ENCODE assay signal across 23 cellular contexts in the genomic region with DNA sequence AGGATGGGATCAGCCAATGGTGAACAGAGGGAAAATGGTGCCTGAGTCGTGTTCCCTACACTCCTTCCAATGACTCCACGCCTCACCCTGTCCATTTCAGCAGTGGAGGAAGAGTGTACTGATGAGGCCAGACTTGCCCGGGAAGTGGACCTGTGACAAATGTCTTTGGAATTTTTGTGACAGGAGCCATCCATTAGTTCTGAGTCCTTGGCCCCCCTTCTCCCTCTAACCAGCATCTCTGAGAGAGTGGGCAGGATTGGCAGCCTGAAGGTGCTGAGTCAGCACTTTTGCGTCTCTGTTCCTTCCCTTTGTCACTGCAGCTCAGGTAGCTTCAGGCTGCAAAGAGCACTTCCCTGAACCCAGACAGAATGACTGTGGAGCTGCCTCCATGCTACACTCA. TPM values are rescaled to one million over a fixed set of nuclear protein-coding genes. Genes with fewer than 3 reads are reported as not detected.
A peak's percentile ranks its signal among the peaks of the same experiment; 100 is the strongest.
DNase-seq lines count a peak whose midpoint lies in the region; TF ChIP-seq lines count a peak whose summit lies in the region.
"Had no signal": no experiment of that assay in that cellular context is flagged by ENCODE, and none has a peak within 500 bp of the region (broad histone marks: within the 10 kb centered on the region; RNA-seq: fewer than 3 reads in every experiment).

No MANE protein-coding gene starts in this region.

- TF ChIP-seq CTCF in coronary artery (IDR thresholded peaks at IDR 0.05) (no peak), GM13977 (IDR thresholded peaks at IDR 0.05; ENCODE audit: extremely low read depth, insufficient read depth, missing control alignments) (no peak)

- in situ Hi-C loops in GM13977 (cut with MboI; ENCODE audit: low pct_unique_long_range_greater_than_20kb, low sequenced_read_pairs, unreplicated experiment), result no loop called here

- peak; percentile 64 for DNase-seq in ELR (ENCODE audit: low read depth)
- peak; percentile 35 for DNase-seq in LoVo (ENCODE audit: low spot score)
- DNase-seq in coronary artery (ENCODE audit: low spot score), result peak; percentile 31
- DNase-seq in retina, result peak; percentile 55
- DNase-seq in NCI-H69 (lab: John Stamatoyannopoulos, UW), result no peak
- no peak for DNase-seq in activated CD4-positive, alpha-beta T cell treated with anti-CD3 and anti-CD28 coated beads for 4 hours
- no peak for DNase-seq in cerebellum (ENCODE audit: low spot score)
- no peak for DNase-seq in GM13977 (ENCODE audit: low spot score)
- DNase-seq: activated CD8-positive, alpha-beta T cell treated with anti-CD3 and anti-CD28 coated beads for 36 hours; activated T-cell treated with anti-CD3 and anti-CD28 coated beads, Interleukin-2, amount 50 U/mL, for 48 hours; foreskin melanocyte; HCEC 1CT; left cardiac atrium; midbrain; MM.1S; NCI-H1694; NCI-H446; SHP77 treated with DMSO at 0.1 percent for 48 hours; WERI-Rb-1 had no signal

- no peak overlapping the region for H3K27ac ChIP-seq in coronary artery
- H3K27ac ChIP-seq: epithelial cell of prostate, WERI-Rb-1 had no signal

- H3K4me3 ChIP-seq in coronary artery, result no peak overlapping the region

RNA-seq across cellular contexts. Expression of gene BEAN1, which starts 30.8 kb away (rescaled TPM):
- total RNA-seq in cerebellum, result 5.3 TPM
- total RNA-seq: activated CD8-positive, alpha-beta T cell treated with anti-CD3 and anti-CD28 coated beads for 36 hours; activated naive CD4-positive, alpha-beta T cell treated with anti-CD3 and anti-CD28 coated beads, Interleukin-2, amount 50 U/mL, for 72 hours; HT-29; T-helper 1 cell treated with Interleukin-12 subunit alpha and Interleukin-12 subunit beta and Interleukin-4 antibody, amounts not matched to agents 30 ng/mL and 1 ng/mL, for 36 hours had no signal

Comparison
In these comparisons a context has a peak if more than half of its experiments do, and no peak if none do; other contexts are left out.
1. DNase-seq: peak in ELR (single experiment), LoVo (single experiment), coronary artery (single experiment) and retina (single experiment); none in NCI-H69 (single experiment), activated CD4-positive, alpha-beta T cell treated with anti-CD3 and anti-CD28 coated beads for 4 hours (0 of 2), cerebellum (single experiment) and GM13977 (single experiment).